10 cellular contexts compared by ENCODE assay signal in the genomic region with DNA sequence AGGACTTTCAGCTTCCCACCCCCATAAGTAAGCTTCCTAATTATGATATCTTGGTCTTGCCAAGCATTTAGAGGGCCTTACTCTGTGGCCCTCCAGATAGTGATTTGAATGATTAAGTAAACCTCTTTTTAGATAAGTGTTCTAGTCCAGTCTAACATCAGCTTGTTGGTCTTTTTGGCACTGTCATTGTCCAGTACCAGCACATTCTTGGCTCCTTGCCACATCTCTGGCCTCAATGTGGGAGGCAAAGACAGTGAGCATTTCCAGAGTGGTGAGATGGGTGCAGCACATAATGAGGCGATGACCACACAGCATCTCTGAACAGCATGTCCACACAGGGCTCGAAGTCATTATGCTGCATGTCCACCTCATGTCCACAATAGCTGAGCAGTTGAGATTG. TPM values are rescaled to one million over a fixed set of nuclear protein-coding genes. Genes with fewer than 3 reads are reported as not detected.
A peak's percentile ranks its signal among the peaks of the same experiment; 100 is the strongest.
DNase-seq lines count a peak whose midpoint lies in the region; ATAC-seq and TF ChIP-seq lines count a peak whose summit lies in the region.
"Had no signal": no experiment of that assay in that cellular context is flagged by ENCODE, and none has a peak within 500 bp of the region (broad histone marks: within the 10 kb centered on the region; RNA-seq: fewer than 3 reads in every experiment).

No MANE protein-coding gene starts in this region.

- peak overlapping the region; percentile 25 for H3K4me3 Mint-ChIP-seq in stimulated activated naive CD8-positive, alpha-beta T cell treated with anti-CD3 and anti-CD28 coated beads, Interleukin-15, Interleukin-2, amounts not matched to agents 100 ng/mL and 50 ng/mL, for 24 hours
- H3K4me3 Mint-ChIP-seq: nephron had no signal

- no peak for TF ChIP-seq EP300 in suprapubic skin (IDR thresholded peaks at IDR 0.05)

- H3K27ac ChIP-seq in adrenal gland, result peak overlapping the region in 1 of 5 donors; percentile 3
- no peak overlapping the region for H3K27ac ChIP-seq in suprapubic skin

- H3K4me1 ChIP-seq in adrenal gland (replicated peaks in 1 of 2) (peaks cover 16 to 68% of the 10 kb centered on the region in 2 donors), suprapubic skin (peaks cover 75% of the 10 kb centered on the region)

- 88 to 100% (median 95%) methylated on average over 2 of the region's 2 CpGs for WGBS in adrenal gland, 4 donors
- WGBS in suprapubic skin, result 100% methylated on average over 2 of the region's 2 CpGs

- TF ChIP-seq POLR2A in adrenal gland (IDR thresholded peaks at IDR 0.05), result no peak
- no peak for TF ChIP-seq POLR2A in suprapubic skin (IDR thresholded peaks at IDR 0.05)

- H3K36me3 ChIP-seq in adrenal gland (replicated peaks in 1 of 2), result no peaks in the 10 kb centered on the region
- H3K36me3 ChIP-seq in suprapubic skin, result no peaks in the 10 kb centered on the region

- no peaks in the 10 kb centered on the region for H3K27me3 Mint-ChIP-seq in stimulated activated naive CD8-positive, alpha-beta T cell treated with anti-CD3 and anti-CD28 coated beads, Interleukin-15, Interleukin-2, amounts not matched to agents 100 ng/mL and 50 ng/mL, for 24 hours

- H3K4me1 Mint-ChIP-seq in stimulated activated naive CD8-positive, alpha-beta T cell treated with anti-CD3 and anti-CD28 coated beads, Interleukin-15, Interleukin-2, amounts not matched to agents 100 ng/mL and 50 ng/mL, for 24 hours (ENCODE audit: low read depth), result peaks cover 93% of the 10 kb centered on the region

- H3K9me3 ChIP-seq in adrenal gland (replicated peaks in 1 of 3) (no peaks in the 10 kb centered on the region), suprapubic skin (no peaks in the 10 kb centered on the region)

- H3K9me3 Mint-ChIP-seq in stimulated activated naive CD8-positive, alpha-beta T cell treated with anti-CD3 and anti-CD28 coated beads, Interleukin-15, Interleukin-2, amounts not matched to agents 100 ng/mL and 50 ng/mL, for 24 hours, result peaks cover 6% of the 10 kb centered on the region
- H3K9me3 Mint-ChIP-seq: nephron had no signal

- no peak for DNase-seq in stimulated activated naive CD8-positive, alpha-beta T cell treated with anti-CD3 and anti-CD28 coated beads, Interleukin-15, Interleukin-2, amounts not matched to agents 100 U/mL and 50 U/mL, for 24 hours
- DNase-seq in adrenal gland, result peak in 5 of 7 donors; percentile 49 to 77 (median 56)
- peak; percentile 62 for DNase-seq in iris pigment epithelial cell (ENCODE audit: low read depth)
- DNase-seq in suprapubic skin (ENCODE audit: low spot score in 2 of 2), result no peak
- DNase-seq in DMS 273 (lab: John Stamatoyannopoulos, UW; ENCODE audit: unreplicated experiment), result no peak
- no peak for DNase-seq in NCI-H82 treated with DMSO at 0.1 percent for 48 hours (lab: John Stamatoyannopoulos, UW; ENCODE audit: unreplicated experiment)
- DNase-seq in amniotic stem cell (lab: John Stamatoyannopoulos, UW), result no peak
- DNase-seq: NCI-H510A had no signal

- intact Hi-C loops in adrenal gland (cut with DNase I), result no loop called here

- TF ChIP-seq CTCF in adrenal gland (IDR thresholded peaks at IDR 0.05) (no peak), suprapubic skin (IDR thresholded peaks at IDR 0.05) (no peak)

- H3K4me3 ChIP-seq in adrenal gland, result no peak overlapping the region
- H3K4me3 ChIP-seq in suprapubic skin, result no peak overlapping the region

- no peak for ATAC-seq in stimulated activated naive CD8-positive, alpha-beta T cell treated with anti-CD3 and anti-CD28 coated beads, Interleukin-15, Interleukin-2, amounts not matched to agents 100 U/mL and 50 U/mL, for 24 hours

- H3K27me3 ChIP-seq in adrenal gland, result no peaks in the 10 kb centered on the region
- H3K27me3 ChIP-seq in suprapubic skin, result no peaks in the 10 kb centered on the region

- peaks cover 75% of the 10 kb centered on the region for H3K36me3 Mint-ChIP-seq in stimulated activated naive CD8-positive, alpha-beta T cell treated with anti-CD3 and anti-CD28 coated beads, Interleukin-15, Interleukin-2, amounts not matched to agents 100 ng/mL and 50 ng/mL, for 24 hours (ENCODE audit: low read depth)

- peak overlapping the region; percentile 53 for H3K27ac Mint-ChIP-seq in stimulated activated naive CD8-positive, alpha-beta T cell treated with anti-CD3 and anti-CD28 coated beads, Interleukin-15, Interleukin-2, amounts not matched to agents 100 ng/mL and 50 ng/mL, for 24 hours
- H3K27ac Mint-ChIP-seq: nephron had no signal

RNA-seq across cellular contexts. Expression of gene CAPZA1, which starts 6.1 kb away (rescaled TPM):
- total RNA-seq in adrenal gland, result 100 to 1,000 TPM in 3 of 8 donors, 10 to 100 TPM in 5; 65.2 to 129 (median 94.0) TPM
- polyA plus RNA-seq in adrenal gland, result 100 to 1,000 TPM in 1 of 3 donors, 10 to 100 TPM in 2; 60.1 to 120 (median 64.0) TPM
- 100 to 1,000 TPM; 134 to 218 (median 200) TPM for total RNA-seq in suprapubic skin

RNA-seq across cellular contexts. Expression of gene ST7L, which starts 6.8 kb away (rescaled TPM):
- total RNA-seq in adrenal gland (10 to 100 TPM; 14.0 to 35.3 (median 22.7) TPM), suprapubic skin (10 to 100 TPM; 16.2 to 40.7 (median 29.4) TPM)
- 10 to 100 TPM; 16.4 to 30.7 (median 18.0) TPM for polyA plus RNA-seq in adrenal gland

RNA-seq across cellular contexts. Expression of gene MOV10, which starts 48.8 kb away (rescaled TPM):
- 10 to 100 TPM; 39.1 to 86.7 (median 58.1) TPM for total RNA-seq in adrenal gland
- polyA plus RNA-seq in adrenal gland, result 100 to 1,000 TPM in 2 of 3 donors, 10 to 100 TPM in 1; 43.7 to 372 (median 242) TPM
- 100 to 1,000 TPM in 1 of 4 donors, 10 to 100 TPM in 3; 42.8 to 147 (median 70.1) TPM for total RNA-seq in suprapubic skin

Comparison
In these comparisons a context has a peak if more than half of its experiments do, and no peak if none do; other contexts are left out.
1. DNase-seq: peak in adrenal gland (5 of 7) and iris pigment epithelial cell (single experiment); none in stimulated activated naive CD8-positive, alpha-beta T cell treated with anti-CD3 and anti-CD28 coated beads, Interleukin-15, Interleukin-2, amounts not matched to agents 100 U/mL and 50 U/mL, for 24 hours (single experiment), suprapubic skin (0 of 2), DMS 273 (single experiment), NCI-H82 treated with DMSO at 0.1 percent for 48 hours (single experiment) and amniotic stem cell (single experiment).